2 cellular contexts compared by ENCODE assay signal in genomic region chr2:199581504-199581903, GRCh38.
TF ChIP-seq lines count a peak whose summit lies in the region.

No MANE protein-coding gene starts in this region.

TF ChIP-seq in IMR-90, 13 proteins besides CTCF, POLR2A, EP300 and RAD21:
- no peak for TF ChIP-seq ELK1 (IDR thresholded peaks at IDR 0.05; ENCODE audit: borderline replicate concordance, low read depth, low read length)
- no peak for TF ChIP-seq CEBPB (IDR thresholded peaks at IDR 0.05; ENCODE audit: low read depth, low read length)
- TF ChIP-seq CHD1 (IDR thresholded peaks at IDR 0.05; ENCODE audit: low read depth, low read length) = no peak
- TF ChIP-seq MAZ (IDR thresholded peaks at IDR 0.05; ENCODE audit: borderline replicate concordance, low read depth, low read length) = no peak
- TF ChIP-seq RCOR1 (IDR thresholded peaks at IDR 0.05; ENCODE audit: insufficient replicate concordance, low read length) = no peak
- no peak for TF ChIP-seq SMC3 (IDR thresholded peaks at IDR 0.05; ENCODE audit: low read depth, low read length)
- TF ChIP-seq MAFK (IDR thresholded peaks at IDR 0.05; ENCODE audit: low read depth, low read length) = no peak
- TF ChIP-seq USF2 (IDR thresholded peaks at IDR 0.05; ENCODE audit: low read depth, low read length) = no peak
- no peak for TF ChIP-seq MXI1 (IDR thresholded peaks at IDR 0.05; ENCODE audit: borderline replicate concordance, low read depth, low read length)
- no peak for TF ChIP-seq FOS (IDR thresholded peaks at IDR 0.05; ENCODE audit: low read depth, low read length)
- TF ChIP-seq RFX5 (IDR thresholded peaks at IDR 0.05; ENCODE audit: low read depth, low read length) = no peak
- no peak for TF ChIP-seq BHLHE40 (IDR thresholded peaks at IDR 0.05; ENCODE audit: low read depth, low read length)
- no peak for TF ChIP-seq NFE2L2 (IDR thresholded peaks at IDR 0.05; ENCODE audit: low read depth, low read length)
TF ChIP-seq in IMR-90: peak in this region for 0.

TF ChIP-seq in HepG2, 621 proteins besides CTCF, POLR2A, EP300 and RAD21:
- TF ChIP-seq ZBTB21 (CRISPR knock-in tag; IDR thresholded peaks at IDR 0.05) (no peak), TCF7L2 (IDR thresholded peaks at IDR 0.05; ENCODE audit: low read depth, low read length) (no peak), ZNF792 (CRISPR knock-in tag; IDR thresholded peaks at IDR 0.05) (no peak), MTF1 (CRISPR knock-in tag; IDR thresholded peaks at IDR 0.05) (no peak), STAG1 (CRISPR knock-in tag; IDR thresholded peaks at IDR 0.05) (no peak), ZBTB25 (CRISPR knock-in tag; IDR thresholded peaks at IDR 0.05) (no peak), USF2 (IDR thresholded peaks at IDR 0.05; ENCODE audit: low read depth, low read length) (no peak), USF2 (CRISPR knock-in tag; IDR thresholded peaks at IDR 0.05; ENCODE audit: borderline replicate concordance) (no peak), ZNF570 (CRISPR knock-in tag; IDR thresholded peaks at IDR 0.05; ENCODE audit: borderline replicate concordance) (no peak), ZNF670 (CRISPR knock-in tag; IDR thresholded peaks at IDR 0.05; ENCODE audit: borderline replicate concordance) (no peak), ZBED4 (CRISPR knock-in tag; IDR thresholded peaks at IDR 0.05; ENCODE audit: borderline replicate concordance) (no peak), ZC3H4 (CRISPR knock-in tag; IDR thresholded peaks at IDR 0.05; ENCODE audit: borderline replicate concordance) (no peak), ZSCAN21 (CRISPR knock-in tag; IDR thresholded peaks at IDR 0.05; ENCODE audit: borderline replicate concordance) (no peak), MBD4 (IDR thresholded peaks at IDR 0.05; ENCODE audit: borderline replicate concordance, low read length) (no peak), ZNF446 (CRISPR knock-in tag; IDR thresholded peaks at IDR 0.05) (no peak), EED (CRISPR knock-in tag; IDR thresholded peaks at IDR 0.05) (no peak)
